ENCODE assay signal across 1 cellular context in the genomic region with DNA sequence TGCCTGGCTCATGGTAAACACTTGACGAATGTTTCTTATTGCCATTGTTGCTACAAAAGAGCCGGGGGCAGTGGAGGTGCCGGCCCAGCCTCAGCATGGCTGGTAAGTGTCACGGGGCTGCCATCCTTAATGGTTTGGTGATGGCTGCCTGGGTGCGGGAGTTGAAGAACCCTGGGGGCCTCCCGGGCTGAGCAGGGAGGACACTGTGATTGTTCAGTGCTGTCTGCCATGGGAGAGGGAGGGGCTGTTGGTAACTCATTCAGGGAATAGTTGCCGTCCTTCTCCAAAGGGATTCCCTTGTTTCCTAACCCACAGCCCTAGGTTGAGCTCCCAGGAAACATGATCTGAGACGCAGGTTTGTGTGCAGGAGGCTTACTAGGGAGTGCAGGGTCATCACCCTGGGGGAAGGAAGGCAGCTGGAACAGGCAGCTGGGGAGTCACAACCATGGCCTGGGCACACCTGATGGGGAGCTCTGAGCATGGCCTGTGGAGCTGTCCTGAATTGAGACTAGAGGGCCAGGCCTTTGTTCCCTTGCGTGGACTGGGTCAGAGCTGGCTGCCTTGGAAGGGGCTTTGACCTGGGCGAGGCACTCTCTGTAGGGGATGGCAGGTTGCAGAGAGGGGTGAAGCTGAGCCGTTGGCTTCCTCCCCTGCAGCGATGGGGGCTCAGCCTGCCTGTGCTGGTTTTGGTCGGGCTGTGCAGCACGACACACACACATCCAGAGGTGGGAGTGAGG.
TF ChIP-seq lines count a peak whose summit lies in the region.

No MANE protein-coding gene starts in this region.

TF ChIP-seq in GM23338, 12 proteins besides CTCF, POLR2A, EP300 and RAD21:
- TF ChIP-seq ETS1 (IDR thresholded peaks at IDR 0.05) (no peak), ZNF462 (CRISPR knock-in tag; IDR thresholded peaks at IDR 0.05) (no peak), NANOG (IDR thresholded peaks at IDR 0.05; ENCODE audit: borderline replicate concordance) (no peak), STAT1 (IDR thresholded peaks at IDR 0.05; ENCODE audit: unreplicated experiment) (no peak), EZH2 (IDR thresholded peaks at IDR 0.05; ENCODE audit: low read depth, unreplicated experiment) (no peak), ZNF114 (CRISPR knock-in tag; IDR thresholded peaks at IDR 0.05) (no peak), ZNF331 (CRISPR knock-in tag; IDR thresholded peaks at IDR 0.05; ENCODE audit: low read depth) (no peak)
